In the genomic region with DNA sequence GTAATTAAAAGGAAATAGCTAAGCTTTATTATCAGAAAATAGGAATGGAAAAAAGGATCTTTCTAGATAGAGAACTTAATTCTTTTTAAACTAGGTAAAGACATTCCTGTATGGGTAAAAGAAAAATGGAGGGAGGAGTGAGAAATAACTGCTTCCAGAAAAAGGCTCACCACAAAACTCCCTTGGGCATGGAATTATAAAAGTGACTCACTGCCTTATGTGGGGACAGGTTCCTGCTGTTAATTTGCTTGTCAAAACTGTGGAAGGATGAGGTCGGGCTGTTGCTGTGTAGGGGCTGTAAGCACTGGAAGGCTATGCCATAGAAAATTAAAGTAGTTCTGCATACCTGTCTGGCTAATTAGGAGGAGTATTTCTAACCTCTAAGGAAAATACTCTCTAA, we compare ENCODE assay signal across 13 cellular contexts.
A peak's percentile ranks its signal among the peaks of the same experiment; 100 is the strongest.
DNase-seq lines count a peak whose midpoint lies in the region; ATAC-seq and TF ChIP-seq lines count a peak whose summit lies in the region.
"Had no signal": no experiment of that assay in that cellular context is flagged by ENCODE, and none has a peak within 500 bp of the region (broad histone marks: within the 10 kb centered on the region; RNA-seq: fewer than 3 reads in every experiment).

No MANE protein-coding gene starts in this region.

- H2AK5ac ChIP-seq in neuronal stem cell (ENCODE audit: low read depth, low read length): no peak overlapping the region

- H3K4me3 ChIP-seq in fibroblast of lung (replicated peaks in 1 of 4; ENCODE audit: control extremely low read depth in 1 of 4, insufficient read depth in 1 of 4, low read depth in 3 of 4, low read length in 4 of 4) (no peak overlapping the region), neuronal stem cell (ENCODE audit: low read length in 2 of 2) (no peak overlapping the region), lower leg skin (ENCODE audit: low read depth, poor library complexity, severe bottlenecking) (no peak overlapping the region)
- H3K4me3 ChIP-seq: ascending aorta, suprapubic skin had no signal

- H3K27me3 ChIP-seq in fibroblast of lung (ENCODE audit: control insufficient read depth, insufficient read depth, low read length) (no peaks in the 10 kb centered on the region), neuronal stem cell (ENCODE audit: control insufficient read depth in 3 of 3, insufficient read depth in 3 of 3, low read depth in 1 of 3, low read length in 3 of 3) (no peaks in the 10 kb centered on the region)
- H3K27me3 ChIP-seq: ascending aorta, suprapubic skin had no signal

- no peak overlapping the region for H3K9ac ChIP-seq in fibroblast of lung (ENCODE audit: insufficient read depth, low read length)
- H3K9ac ChIP-seq in neuronal stem cell (ENCODE audit: low read depth, low read length, poor library complexity): no peak overlapping the region
- H3K9ac ChIP-seq: parathyroid adenoma had no signal

- TF ChIP-seq POLR2A in lower leg skin (IDR thresholded peaks at IDR 0.05): no peak

- no peak overlapping the region for H3K14ac ChIP-seq in neuronal stem cell (ENCODE audit: low read length)

- no peak overlapping the region for H2BK120ac ChIP-seq in neuronal stem cell (ENCODE audit: low read depth, low read length)

- no peaks in the 10 kb centered on the region for H3K4me1 Mint-ChIP-seq in stimulated activated naive B cell treated with anti-CD40 and anti-IgM and Interleukin-4, amounts not matched to agents 10 μg/mL and 1 μg/mL and 100 μg/mL, for 72 hours

- H2AFZ ChIP-seq in fibroblast of lung (ENCODE audit: low read length) (no peak overlapping the region), neuronal stem cell (ENCODE audit: low read length) (peak overlapping the region; percentile 46)
- H2AFZ ChIP-seq: parathyroid adenoma had no signal

- H3K27ac Mint-ChIP-seq in stimulated activated naive B cell treated with anti-CD40 and anti-IgM and Interleukin-4, amounts not matched to agents 10 μg/mL and 1 μg/mL and 100 μg/mL, for 72 hours: no peak overlapping the region

- no peak overlapping the region for H3K4ac ChIP-seq in neuronal stem cell (ENCODE audit: low read length)

- peak; percentile 41 for DNase-seq in GM04503 (ENCODE audit: low read depth)
- DNase-seq in RPMI7951 (ENCODE audit: low read depth): peak; percentile 90
- DNase-seq in fibroblast of lung (ENCODE audit: low read depth in 2 of 2): peak; percentile 78 to 85
- no peak for DNase-seq in neuronal stem cell (ENCODE audit: low spot score)
- DNase-seq in HUDEP-2 (lab: John Stamatoyannopoulos, UW; ENCODE audit: unreplicated experiment in 76 of 76): no peak
- no peak for DNase-seq in stimulated activated naive B cell treated with anti-CD40 and anti-IgM and Interleukin-4, amounts not matched to agents 10 μg/mL and 1 μg/mL and 100 μg/mL, for 72 hours
- no peak for DNase-seq in lower leg skin (ENCODE audit: low spot score in 2 of 2)
- no peak for DNase-seq in AML-193 (lab: John Stamatoyannopoulos, UW)
- DNase-seq: RPMI8226; stimulated activated CD4-positive, alpha-beta T cell treated with anti-CD3 and anti-CD28 coated beads, Interleukin-4, amount 100 ng/mL, for 4 hours had no signal

- no peaks in the 10 kb centered on the region for H3K27me3 Mint-ChIP-seq in stimulated activated naive B cell treated with anti-CD40 and anti-IgM and Interleukin-4, amounts not matched to agents 10 μg/mL and 1 μg/mL and 100 μg/mL, for 72 hours

- ATAC-seq in stimulated activated naive B cell treated with anti-CD40 and anti-IgM and Interleukin-4, amounts not matched to agents 10 μg/mL and 1 μg/mL and 100 μg/mL, for 72 hours (replicated peaks): no peak

- H3K4me3 Mint-ChIP-seq in stimulated activated naive B cell treated with anti-CD40 and anti-IgM and Interleukin-4, amounts not matched to agents 10 μg/mL and 1 μg/mL and 100 μg/mL, for 72 hours: no peak overlapping the region

- intact Hi-C loops in lower leg skin (cut with DNase I; ENCODE audit: low total_unique reads): no loop called here

- H3K4me1 ChIP-seq in fibroblast of lung (ENCODE audit: control insufficient read depth, extremely low read depth, insufficient read depth, low read length): peaks cover 2% of the 10 kb centered on the region
- peaks cover 12% of the 10 kb centered on the region in 2 donors for H3K4me1 ChIP-seq in neuronal stem cell (ENCODE audit: control insufficient read depth in 2 of 2, insufficient read depth in 1 of 2, low read depth in 1 of 2, low read length in 2 of 2)
- H3K4me1 ChIP-seq: ascending aorta, parathyroid adenoma, suprapubic skin had no signal

- no peak overlapping the region for H3K23ac ChIP-seq in neuronal stem cell (ENCODE audit: low read depth, low read length, poor library complexity)

- H3K4me2 ChIP-seq in fibroblast of lung (ENCODE audit: extremely low read depth, insufficient read depth, low read length): peak overlapping the region; percentile 27
- no peak overlapping the region for H3K4me2 ChIP-seq in neuronal stem cell (ENCODE audit: insufficient read depth, low read length, poor library complexity, severe bottlenecking)

- no peaks in the 10 kb centered on the region for H4K20me1 ChIP-seq in fibroblast of lung (ENCODE audit: control insufficient read depth, extremely low read depth, insufficient read depth, low read length)

- H3K27ac ChIP-seq in fibroblast of lung (ENCODE audit: insufficient read depth, low read length): no peak overlapping the region
- no peak overlapping the region for H3K27ac ChIP-seq in neuronal stem cell (replicated peaks; ENCODE audit: low read length)
- H3K27ac ChIP-seq: ascending aorta, parathyroid adenoma, suprapubic skin had no signal

- no peaks in the 10 kb centered on the region for H3K79me1 ChIP-seq in neuronal stem cell (ENCODE audit: low read depth, low read length)

- TF ChIP-seq CTCF in fibroblast of lung (conservative IDR thresholded peaks at IDR 0.05 in 1 of 2, IDR thresholded peaks at IDR 0.05 in 1 of 2; ENCODE audit: low read depth in 1 of 2, low read length in 2 of 2) (no peak), lower leg skin (IDR thresholded peaks at IDR 0.05) (no peak)

- no peak overlapping the region for H4K8ac ChIP-seq in neuronal stem cell (ENCODE audit: low read depth, low read length)

- no peak overlapping the region for H2BK12ac ChIP-seq in neuronal stem cell (ENCODE audit: low read length)

- H3K9me3 Mint-ChIP-seq in stimulated activated naive B cell treated with anti-CD40 and anti-IgM and Interleukin-4, amounts not matched to agents 10 μg/mL and 1 μg/mL and 100 μg/mL, for 72 hours: no peaks in the 10 kb centered on the region

- H3K9me3 ChIP-seq in fibroblast of lung (ENCODE audit: control insufficient read depth, insufficient read depth, low read depth, low read length): no peaks in the 10 kb centered on the region
- no peaks in the 10 kb centered on the region for H3K9me3 ChIP-seq in neuronal stem cell (replicated peaks in 1 of 2; ENCODE audit: control insufficient read depth in 2 of 2, insufficient read depth in 1 of 2, low read depth in 1 of 2, low read length in 2 of 2)
- H3K9me3 ChIP-seq: ascending aorta, suprapubic skin had no signal

- H2BK15ac ChIP-seq in neuronal stem cell (ENCODE audit: low read length): no peak overlapping the region

- WGBS in neuronal stem cell (ENCODE audit: extremely low coverage in 2 of 2, insufficient read length in 2 of 2, insufficient replicate concordance in 1 of 2), 2 donors: no CpG with 5 or more reads among the region's 1 CpG
- 5 to 12% methylated on average over 1 of the region's 1 CpG for WGBS in lower leg skin, 2 donors

- H3K79me2 ChIP-seq in fibroblast of lung (ENCODE audit: control insufficient read depth, insufficient read depth, low read length): no peaks in the 10 kb centered on the region
- H3K79me2 ChIP-seq: parathyroid adenoma had no signal

- no peak overlapping the region for H2BK5ac ChIP-seq in neuronal stem cell (ENCODE audit: low read length)

- H3K36me3 ChIP-seq in fibroblast of lung (ENCODE audit: control insufficient read depth, insufficient read depth, low read length) (no peaks in the 10 kb centered on the region), neuronal stem cell (replicated peaks in 1 of 2; ENCODE audit: control insufficient read depth in 2 of 2, insufficient read depth in 2 of 2, low read length in 2 of 2) (no peaks in the 10 kb centered on the region)
- H3K36me3 ChIP-seq: ascending aorta, suprapubic skin had no signal

- H3K18ac ChIP-seq in neuronal stem cell (ENCODE audit: low read length): no peak overlapping the region

- peaks cover 2 to 14% of the 10 kb centered on the region in 2 donors for H3K36me3 Mint-ChIP-seq in stimulated activated naive B cell treated with anti-CD40 and anti-IgM and Interleukin-4, amounts not matched to agents 10 μg/mL and 1 μg/mL and 100 μg/mL, for 72 hours

- no peak overlapping the region for H4K91ac ChIP-seq in neuronal stem cell (ENCODE audit: low read depth, low read length, poor library complexity)

Comparison
In these comparisons a context has a peak if more than half of its experiments do, and no peak if none do; other contexts are left out.
1. DNase-seq: peak in GM04503 (single experiment), RPMI7951 (single experiment) and fibroblast of lung (2 of 2); none in neuronal stem cell (single experiment), HUDEP-2 (0 of 76), stimulated activated naive B cell treated with anti-CD40 and anti-IgM and Interleukin-4, amounts not matched to agents 10 μg/mL and 1 μg/mL and 100 μg/mL, for 72 hours (single experiment), lower leg skin (0 of 2) and AML-193 (0 of 2).